Comparison of ENCODE assay signal across 1 cellular context in the genomic region with DNA sequence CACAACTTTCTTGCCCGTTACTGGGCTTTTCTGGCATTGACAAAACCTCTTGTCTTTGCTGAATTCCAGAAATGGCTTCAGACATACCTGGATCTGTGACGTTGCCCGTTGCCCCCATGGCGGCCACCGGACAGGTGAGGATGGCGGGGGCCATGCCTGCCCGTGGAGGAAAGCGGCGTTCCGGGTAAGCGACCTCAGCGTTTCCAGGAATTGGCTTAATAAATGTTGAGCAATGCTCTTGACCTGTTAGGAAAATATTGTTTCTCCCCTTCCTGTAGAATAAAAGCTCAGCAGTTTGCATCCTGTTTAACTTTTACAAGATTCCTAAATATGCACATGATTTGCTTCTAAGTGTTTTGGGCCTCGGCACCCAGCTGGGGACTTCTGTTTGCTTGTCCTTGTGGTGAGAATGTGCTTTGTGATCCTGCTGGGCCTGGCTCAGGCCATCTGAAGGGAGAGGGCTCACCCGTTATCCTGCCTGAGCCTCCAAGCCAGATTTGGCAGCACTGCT.
TF ChIP-seq lines count a peak whose summit lies in the region.

No MANE protein-coding gene starts in this region.

TF ChIP-seq in H1, 55 proteins besides CTCF, POLR2A, EP300 and RAD21:
- no peak for TF ChIP-seq KDM1A (IDR thresholded peaks at IDR 0.05; ENCODE audit: borderline replicate concordance, low read length)
- no peak for TF ChIP-seq USF2 (IDR thresholded peaks at IDR 0.05; ENCODE audit: low read length)
- TF ChIP-seq CREB1 (IDR thresholded peaks at IDR 0.05), result no peak
- no peak for TF ChIP-seq EZH2 (IDR thresholded peaks at IDR 0.05; ENCODE audit: low read depth, low read length, severe bottlenecking)
- no peak for TF ChIP-seq HDAC6 (IDR thresholded peaks at IDR 0.05; ENCODE audit: low read depth, low read length)
- TF ChIP-seq ASH2L (IDR thresholded peaks at IDR 0.05; ENCODE audit: low read length), result no peak
- no peak for TF ChIP-seq CHD2 (IDR thresholded peaks at IDR 0.05; ENCODE audit: low read length)
- TF ChIP-seq MAFK (IDR thresholded peaks at IDR 0.05; ENCODE audit: low read depth, low read length), result no peak
- no peak for TF ChIP-seq RXRA (IDR thresholded peaks at IDR 0.05; ENCODE audit: insufficient read depth, low read depth, low read length)
- TF ChIP-seq CHD7 (IDR thresholded peaks at IDR 0.05; ENCODE audit: insufficient replicate concordance, low read length), result no peak
- no peak for TF ChIP-seq TBP (IDR thresholded peaks at IDR 0.05; ENCODE audit: low read depth, low read length)
- no peak for TF ChIP-seq GABPA (IDR thresholded peaks at IDR 0.05; ENCODE audit: borderline replicate concordance, insufficient read depth, low read length)
- TF ChIP-seq MAX (IDR thresholded peaks at IDR 0.05), result no peak
- TF ChIP-seq SIRT6 (IDR thresholded peaks at IDR 0.05; ENCODE audit: low read length), result no peak
- no peak for TF ChIP-seq JUND (IDR thresholded peaks at IDR 0.05; ENCODE audit: low read length)
- TF ChIP-seq JUN (IDR thresholded peaks at IDR 0.05; ENCODE audit: low read depth, low read length), result no peak
- no peak for TF ChIP-seq NANOG (IDR thresholded peaks at IDR 0.05; ENCODE audit: insufficient read depth, low read depth, low read length, poor library complexity, severe bottlenecking)
- TF ChIP-seq TCF12 (IDR thresholded peaks at IDR 0.05; ENCODE audit: low read depth, low read length), result no peak
